11 cellular contexts compared by ENCODE assay signal in the genomic region with DNA sequence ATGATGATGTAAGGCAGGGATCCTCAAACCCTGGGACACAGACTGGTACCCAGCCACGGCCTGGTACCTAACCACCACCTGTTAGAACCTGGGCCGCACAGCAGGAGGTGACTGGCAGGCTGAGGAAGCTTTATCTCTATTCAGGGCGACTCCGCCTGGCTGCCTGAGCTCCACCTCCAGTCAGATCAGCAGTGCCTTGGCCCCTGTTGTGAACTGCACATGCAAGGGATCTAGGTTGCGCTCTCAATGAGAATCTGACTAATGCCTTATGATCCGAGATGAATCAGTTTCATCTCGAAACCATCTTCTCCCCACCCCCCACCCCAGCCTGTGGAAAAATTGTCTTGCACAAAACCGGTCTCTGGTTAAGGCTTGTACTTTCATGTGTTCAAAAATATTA. TPM values are rescaled to one million over a fixed set of nuclear protein-coding genes. Genes with fewer than 3 reads are reported as not detected.
DNase-seq lines count a peak whose midpoint lies in the region; ATAC-seq, FAIRE-seq and TF ChIP-seq lines count a peak whose summit lies in the region.
"Had no signal": no experiment of that assay in that cellular context is flagged by ENCODE, and none has a peak within 500 bp of the region (broad histone marks: within the 10 kb centered on the region; RNA-seq: fewer than 3 reads in every experiment).

No MANE protein-coding gene starts in this region.

- H3K9me1 ChIP-seq in K562 (ENCODE audit: control insufficient read depth, insufficient read depth, low read length), result no peaks in the 10 kb centered on the region

- BruUV-seq in K562 (replicated peaks; lab: Mats Ljungman, UMichigan), result no TSS peak

- no peak overlapping the region for H3K27ac ChIP-seq in K562 (ENCODE audit: extremely low read depth, low read depth, low read length)
- H3K27ac ChIP-seq: SK-N-MC had no signal

- no peak overlapping the region for H3K27ac Mint-ChIP-seq in WTC11
- H3K27ac Mint-ChIP-seq: type B pancreatic cell had no signal

- peaks cover 1% of the 10 kb centered on the region; the same call in 1 of the 2 replicates for H3K27me3 Mint-ChIP-seq in WTC11 (ENCODE audit: low read depth)
- H3K27me3 Mint-ChIP-seq: type B pancreatic cell had no signal

- no peak overlapping the region for H3K4me3 ChIP-seq in K562
- H3K4me3 ChIP-seq: SK-N-MC had no signal

- H3K4me1 Mint-ChIP-seq in WTC11, result peaks cover 17% of the 10 kb centered on the region

- no peaks in the 10 kb centered on the region for H4K20me1 ChIP-seq in K562 (replicated peaks; ENCODE audit: control insufficient read depth, insufficient read depth, low read length)

- no peak for FAIRE-seq in K562 (lab: Jason Lieb, UNC)

- H3K27me3 ChIP-seq in K562 (ENCODE audit: control insufficient read depth in 2 of 2, insufficient read depth in 2 of 2, low read length in 2 of 2), result no peaks in the 10 kb centered on the region

- WGBS in K562 (ENCODE audit: insufficient coverage, low coverage, missing lambda C conversion rate), result 49% methylated on average over 7 of the region's 8 CpGs

- H3K9ac ChIP-seq in K562 (ENCODE audit: insufficient read depth in 1 of 2, low read depth in 2 of 2, low read length in 2 of 2), result no peak overlapping the region

- in situ Hi-C loops in K562 (cut with MboI), result no loop called here

- no peak for TF ChIP-seq EP300 in K562 (IDR thresholded peaks at IDR 0.05; ENCODE audit: low read length)

- H3K36me3 Mint-ChIP-seq in WTC11, result peaks cover 15% of the 10 kb centered on the region; the same call in 1 of the 2 replicates

- H3K4me3 Mint-ChIP-seq in WTC11, result no peak overlapping the region
- H3K4me3 Mint-ChIP-seq: type B pancreatic cell had no signal

- H3K79me2 ChIP-seq in K562 (ENCODE audit: control insufficient read depth, insufficient read depth, low read length), result peaks cover 71% of the 10 kb centered on the region

- peaks cover 3% of the 10 kb centered on the region in 2 experiments; a peak in 3 of 5 replicates for H3K4me1 ChIP-seq in K562 (replicated peaks in 1 of 2; ENCODE audit: control insufficient read depth in 2 of 2, insufficient read depth in 2 of 2, low read length in 2 of 2)

- no peaks in the 10 kb centered on the region for H3K9me3 ChIP-seq in K562 (replicated peaks; ENCODE audit: control insufficient read depth, insufficient read depth, low read depth, low read length)

- no peak overlapping the region for H3K4me2 ChIP-seq in K562 (ENCODE audit: insufficient read depth, low read length)

- ATAC-seq in WTC11, result no peak
- ATAC-seq in K562, result peak; percentile 53

- H3K9me3 Mint-ChIP-seq in WTC11, result peaks cover under 1% of the 10 kb centered on the region
- H3K9me3 Mint-ChIP-seq: type B pancreatic cell had no signal

- no peak overlapping the region for H2AFZ ChIP-seq in K562 (ENCODE audit: low read depth, low read length)

- intact Hi-C loops in K562 (cut with micrococcal nuclease), result no loop called here
- intact Hi-C loops in cardiac septum (cut with DNase I), result no loop called here

- peaks cover 50% of the 10 kb centered on the region for H3K36me3 ChIP-seq in K562 (ENCODE audit: control insufficient read depth, insufficient read depth, low read length)

- CTCF ChIA-PET in WTC11 (lab: Charles Lee) (no interaction called here), K562 (lab: Yijun Ruan, JAX; ENCODE audit: low intra/inter-chr PET ratio) (no interaction called here)

- TF ChIP-seq RAD21 in K562 (CRISPR knock-in tag; conservative IDR thresholded peaks at IDR 0.05 in 1 of 2, IDR thresholded peaks at IDR 0.05 in 1 of 2), result no peak

- TF ChIP-seq POLR2A in K562 (conservative IDR thresholded peaks at IDR 0.05), result no peak

- TF ChIP-seq CTCF in WTC11 (IDR thresholded peaks at IDR 0.05) (no peak), K562 (IDR thresholded peaks at IDR 0.05 in 2 of 3, conservative IDR thresholded peaks at IDR 0.05 in 1 of 3; ENCODE audit: insufficient read depth in 2 of 3, low read depth in 1 of 3, low read length in 3 of 3) (no peak)

- DNase-seq in ELR (ENCODE audit: low read depth) (peak; percentile 71), WTC11 (ENCODE audit: low spot score) (peak; percentile 40), K562 (ENCODE audit: extremely low read depth in 1 of 4, low spot score in 3 of 4) (peak in 2 of 4 experiments; percentile 12 to 53), cardiac septum (ENCODE audit: low spot score) (no peak), mucosa of gallbladder (ENCODE audit: low spot score) (no peak), DMS153 (lab: John Stamatoyannopoulos, UW) (no peak), NCI-H2081 treated with DMSO at 0.1 percent for 48 hours (lab: John Stamatoyannopoulos, UW) (no peak)
- DNase-seq in stimulated activated CD4-positive, alpha-beta T cell treated with anti-CD3 and anti-CD28 coated beads, Interleukin-1b, Interleukin-23, amount 100 ng/mL, for 24 hours (ENCODE audit: low read depth in 4 of 4, low spot score in 1 of 4), result peak; percentile 15 to 44 (median 32)
- DNase-seq: NCI-H2171 treated with DMSO at 0.1 percent for 48 hours had no signal

- POLR2A ChIA-PET in WTC11 (lab: Charles Lee) (no interaction called here), K562 (lab: Yijun Ruan, JAX) (no interaction called here)

TF ChIP-seq in WTC11, 78 proteins besides CTCF, POLR2A, EP300 and RAD21 (continues in another document):
- no peak for TF ChIP-seq ESRRA (CRISPR knock-in tag; IDR thresholded peaks at IDR 0.05; ENCODE audit: borderline replicate concordance)
- TF ChIP-seq EMX1 (CRISPR knock-in tag; IDR thresholded peaks at IDR 0.05), result no peak
- TF ChIP-seq, protein P1, sequence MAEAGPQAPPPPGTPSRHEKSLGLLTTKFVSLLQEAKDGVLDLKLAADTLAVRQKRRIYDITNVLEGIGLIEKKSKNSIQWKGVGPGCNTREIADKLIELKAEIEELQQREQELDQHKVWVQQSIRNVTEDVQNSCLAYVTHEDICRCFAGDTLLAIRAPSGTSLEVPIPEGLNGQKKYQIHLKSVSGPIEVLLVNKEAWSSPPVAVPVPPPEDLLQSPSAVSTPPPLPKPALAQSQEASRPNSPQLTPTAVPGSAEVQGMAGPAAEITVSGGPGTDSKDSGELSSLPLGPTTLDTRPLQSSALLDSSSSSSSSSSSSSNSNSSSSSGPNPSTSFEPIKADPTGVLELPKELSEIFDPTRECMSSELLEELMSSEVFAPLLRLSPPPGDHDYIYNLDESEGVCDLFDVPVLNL (CRISPR knock-in tag; IDR thresholded peaks at IDR 0.05; ENCODE audit: borderline replicate concordance, low read depth), result no peak

TF ChIP-seq in K562, 482 proteins besides CTCF, POLR2A, EP300 and RAD21 (continues in another document):
- TF ChIP-seq, protein P2, sequence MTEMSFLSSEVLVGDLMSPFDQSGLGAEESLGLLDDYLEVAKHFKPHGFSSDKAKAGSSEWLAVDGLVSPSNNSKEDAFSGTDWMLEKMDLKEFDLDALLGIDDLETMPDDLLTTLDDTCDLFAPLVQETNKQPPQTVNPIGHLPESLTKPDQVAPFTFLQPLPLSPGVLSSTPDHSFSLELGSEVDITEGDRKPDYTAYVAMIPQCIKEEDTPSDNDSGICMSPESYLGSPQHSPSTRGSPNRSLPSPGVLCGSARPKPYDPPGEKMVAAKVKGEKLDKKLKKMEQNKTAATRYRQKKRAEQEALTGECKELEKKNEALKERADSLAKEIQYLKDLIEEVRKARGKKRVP (CRISPR knock-in tag; IDR thresholded peaks at IDR 0.05), result no peak

RNA-seq across cellular contexts. Expression of a gene that starts 4.2 kb away (rescaled TPM):
- total RNA-seq in WTC11 (2021) (16.4 to 17.6 TPM (median 17.6 TPM) in 3 replicates), K562 (2014; rRNA removed) (5.4 and 6.4 TPM in 2 replicates), K562 (2014; rRNA removed; fragmentation: Illumina TruSeq; extraction: Trizol) (17.1 and 18.0 TPM in 2 replicates), K562 (2015; rRNA removed; fragmentation: Illumina TruSeq; extraction: Trizol) (15.6 and 18.6 TPM in 2 replicates), K562 (2021) (11.7 and 12.7 TPM in 2 replicates), cardiac septum (26.2 TPM), mucosa of gallbladder (26.3 TPM)
- 32.0 and 83.1 TPM in 2 replicates for total RNA-seq in K562 (2011; cell fraction: chromatin; rRNA removed; ENCODE audit: low replicate concordance)
- total RNA-seq in K562 (2011; cell fraction: nucleolus; rRNA removed), result 18.7 and 24.6 TPM in 2 replicates
- 39.9 and 41.9 TPM in 2 replicates for total RNA-seq in K562 (2011; cell fraction: nucleoplasm; rRNA removed)
- polyA plus RNA-seq in K562 (2011; rRNA removed) (31.4 and 49.3 TPM in 2 replicates), K562 (2014; fragmentation: Illumina TruSeq; extraction: Trizol) (16.7 and 28.5 TPM in 2 replicates), K562 (2014; fragmentation: Nextera tagmentation; extraction: Ambion mirVana) (10 to 100 TPM; 14.9 to 16.3 TPM), K562 (2014; rRNA removed) (25.0 and 25.4 TPM in 2 replicates)
- polyA plus RNA-seq in K562 (2011; cell fraction: cytosol; rRNA removed), result 10.9 and 19.4 TPM in 2 replicates
- polyA plus RNA-seq in K562 (2011; cell fraction: nucleus; rRNA removed), result 91.2 and 108 TPM in 2 replicates
- 11.8 and 22.7 TPM in 2 replicates for polyA plus RNA-seq in K562 (2012)
- 27.3 and 33.0 TPM in 2 replicates for polyA minus RNA-seq in K562 (2011; rRNA and poly(A)+ RNA removed)
- polyA minus RNA-seq in K562 (2011; cell fraction: cytosol; rRNA and poly(A)+ RNA removed), result 5.0 and 6.5 TPM in 2 replicates
- polyA minus RNA-seq in K562 (2011; cell fraction: nucleus; rRNA and poly(A)+ RNA removed), result 45.5 and 62.3 TPM in 2 replicates

RNA-seq across cellular contexts. Expression of a gene that starts 41.6 kb away (rescaled TPM):
- total RNA-seq in WTC11 (2021) (2.7 to 3.3 TPM (median 3.2 TPM) in 3 replicates), K562 (2014; rRNA removed) (0.20 and 1.2 TPM in 2 replicates), K562 (2014; rRNA removed; fragmentation: Illumina TruSeq; extraction: Trizol) (0.38 and 0.58 TPM in 2 replicates), K562 (2015; rRNA removed; fragmentation: Illumina TruSeq; extraction: Trizol) (0.38 and 0.47 TPM in 2 replicates), K562 (2021) (0.33 and 0.60 TPM in 2 replicates), cardiac septum (31.1 TPM), mucosa of gallbladder (14.6 TPM)
- 1.4 and 1.8 TPM in 2 replicates for total RNA-seq in K562 (2011; cell fraction: chromatin; rRNA removed; ENCODE audit: low replicate concordance)
- total RNA-seq in K562 (2011; cell fraction: nucleolus; rRNA removed), result 1.3 and 1.7 TPM in 2 replicates
- total RNA-seq in K562 (2011; cell fraction: nucleoplasm; rRNA removed), result 2.9 and 9.9 TPM in 2 replicates
- polyA plus RNA-seq in K562 (2011; rRNA removed) (0.56 and 1.8 TPM in 2 replicates), K562 (2014; fragmentation: Illumina TruSeq; extraction: Trizol) (0.19 and 0.22 TPM in 2 replicates), K562 (2014; fragmentation: Nextera tagmentation; extraction: Ambion mirVana) (under 1 TPM; 0.31 to 0.49 TPM), K562 (2014; rRNA removed) (1.6 and 2.0 TPM in 2 replicates)
- 0.18 and 0.56 TPM in 2 replicates for polyA plus RNA-seq in K562 (2011; cell fraction: cytosol; rRNA removed)
- polyA plus RNA-seq in K562 (2011; cell fraction: nucleus; rRNA removed), result 2.5 and 4.9 TPM in 2 replicates
- polyA plus RNA-seq in K562 (2012), result 0.35 and 1.8 TPM in 2 replicates
- 0.66 TPM in 1 of 2 replicates, not detected in the other for polyA minus RNA-seq in K562 (2011; rRNA and poly(A)+ RNA removed)
- not detected in 2 replicates for polyA minus RNA-seq in K562 (2011; cell fraction: cytosol; rRNA and poly(A)+ RNA removed)
- 1.3 and 1.9 TPM in 2 replicates for polyA minus RNA-seq in K562 (2011; cell fraction: nucleus; rRNA and poly(A)+ RNA removed)

Comparison
In these comparisons a context has a peak if more than half of its experiments do, and no peak if none do; other contexts are left out.
1. DNase-seq: peak in ELR (single experiment), WTC11 (single experiment) and stimulated activated CD4-positive, alpha-beta T cell treated with anti-CD3 and anti-CD28 coated beads, Interleukin-1b, Interleukin-23, amount 100 ng/mL, for 24 hours (4 of 4); none in cardiac septum (single experiment), mucosa of gallbladder (single experiment), DMS153 (single experiment) and NCI-H2081 treated with DMSO at 0.1 percent for 48 hours (single experiment).